12 cellular contexts compared by ENCODE assay signal in genomic region chr3:169954142-169954756, GRCh38. TPM values are rescaled to one million over a fixed set of nuclear protein-coding genes. Genes with fewer than 3 reads are reported as not detected.
A peak's percentile ranks its signal among the peaks of the same experiment; 100 is the strongest.
DNase-seq lines count a peak whose midpoint lies in the region; ATAC-seq and TF ChIP-seq lines count a peak whose summit lies in the region.
"Had no signal": no experiment of that assay in that cellular context is flagged by ENCODE, and none has a peak within 500 bp of the region (broad histone marks: within the 10 kb centered on the region; RNA-seq: fewer than 3 reads in every experiment).

No MANE protein-coding gene starts in this region.

- no peaks in the 10 kb centered on the region; the same call in 1 of the 2 replicates for H3F3A ChIP-seq in OCI-LY1 (ENCODE audit: insufficient read depth, low read length)

- no peak for TF ChIP-seq POLR2A in uterus (IDR thresholded peaks at IDR 0.05)

- no peaks in the 10 kb centered on the region for H3K9me2 ChIP-seq in OCI-LY1 (ENCODE audit: low read depth, low read length)

- H3K4me3 Mint-ChIP-seq in stimulated activated naive CD8-positive, alpha-beta T cell treated with anti-CD3 and anti-CD28 coated beads, Interleukin-15, amount 100 ng/mL, for 72 hours: no peak overlapping the region

- DNase-seq in stimulated activated naive CD8-positive, alpha-beta T cell treated with anti-CD3 and anti-CD28 coated beads, Interleukin-15, amount 100 ng/mL, for 72 hours: no peak
- DNase-seq in stimulated activated naive CD8-positive, alpha-beta T cell treated with anti-CD3 and anti-CD28 coated beads, Interleukin-15, Interleukin-2, amounts not matched to agents 100 U/mL and 50 U/mL, for 24 hours: no peak
- no peak for DNase-seq in uterus
- no peak for DNase-seq in NCI-H774 (lab: John Stamatoyannopoulos, UW)
- no peak for DNase-seq in activated CD8-positive, alpha-beta memory T cell treated with anti-CD3 and anti-CD28 coated beads for 24 hours
- DNase-seq: activated CD4-positive, alpha-beta T cell treated with anti-CD3 and anti-CD28 coated beads, Interleukin-2, amount 50 U/mL, for 1 hour; NCI-H226 had no signal

- no peaks in the 10 kb centered on the region for H3K27me3 ChIP-seq in OCI-LY1 (ENCODE audit: insufficient read depth, low read length)
- H3K27me3 ChIP-seq in uterus: no peaks in the 10 kb centered on the region
- H3K27me3 ChIP-seq: right atrium auricular region had no signal

- TF ChIP-seq CTCF in OCI-LY1 (IDR thresholded peaks at IDR 0.05; ENCODE audit: low read length): no peak
- TF ChIP-seq CTCF in uterus (IDR thresholded peaks at IDR 0.05): no peak

- H2AFZ ChIP-seq in OCI-LY1 (ENCODE audit: low read length): peak overlapping the region; percentile 17; the same call in 1 of the 2 replicates

- peak overlapping the region; percentile 61 for H3K9ac ChIP-seq in OCI-LY1 (ENCODE audit: low read length)

- no peaks in the 10 kb centered on the region for H3K9me3 ChIP-seq in OCI-LY1 (ENCODE audit: low read length)
- no peaks in the 10 kb centered on the region for H3K9me3 ChIP-seq in uterus
- H3K9me3 ChIP-seq: right atrium auricular region had no signal

- H3K9me3 Mint-ChIP-seq in stimulated activated naive CD8-positive, alpha-beta T cell treated with anti-CD3 and anti-CD28 coated beads, Interleukin-15, amount 100 ng/mL, for 72 hours: no peaks in the 10 kb centered on the region

- H3K27me3 Mint-ChIP-seq in stimulated activated naive CD8-positive, alpha-beta T cell treated with anti-CD3 and anti-CD28 coated beads, Interleukin-15, amount 100 ng/mL, for 72 hours: peaks cover 12% of the 10 kb centered on the region

- ATAC-seq in stimulated activated naive CD8-positive, alpha-beta T cell treated with anti-CD3 and anti-CD28 coated beads, Interleukin-15, amount 100 ng/mL, for 72 hours: peak; percentile 45
- no peak for ATAC-seq in stimulated activated naive CD8-positive, alpha-beta T cell treated with anti-CD3 and anti-CD28 coated beads, Interleukin-15, Interleukin-2, amounts not matched to agents 100 U/mL and 50 U/mL, for 24 hours
- ATAC-seq in HG02885 (IDR thresholded peaks at IDR 0.05; ENCODE audit: poor library complexity, unreplicated experiment) (peak; percentile 87), GM21367 (IDR thresholded peaks at IDR 0.05; ENCODE audit: unreplicated experiment) (no peak)

- H3K36me3 ChIP-seq in OCI-LY1 (ENCODE audit: insufficient read depth, low read length) (no peaks in the 10 kb centered on the region; the same call in 1 of the 2 replicates), uterus (no peaks in the 10 kb centered on the region)
- H3K36me3 ChIP-seq: right atrium auricular region had no signal

- H3K27ac Mint-ChIP-seq in stimulated activated naive CD8-positive, alpha-beta T cell treated with anti-CD3 and anti-CD28 coated beads, Interleukin-15, amount 100 ng/mL, for 72 hours: no peak overlapping the region

- H3K27ac ChIP-seq in OCI-LY1 (ENCODE audit: low read depth, low read length, poor library complexity, severe bottlenecking): peak overlapping the region; percentile 93
- H3K27ac ChIP-seq in uterus: peak overlapping the region; percentile 17 to 42
- H3K27ac ChIP-seq: right atrium auricular region had no signal

- H3K79me2 ChIP-seq in OCI-LY1 (ENCODE audit: insufficient read depth, low read length): no peaks in the 10 kb centered on the region

- peak overlapping the region; percentile 35 for H3K4me3 ChIP-seq in OCI-LY1 (ENCODE audit: low read depth, low read length, poor library complexity, severe bottlenecking)
- peak overlapping the region in 1 of 2 donors; percentile 3 for H3K4me3 ChIP-seq in uterus
- H3K4me3 ChIP-seq: right atrium auricular region had no signal

- H3K4me1 Mint-ChIP-seq in stimulated activated naive CD8-positive, alpha-beta T cell treated with anti-CD3 and anti-CD28 coated beads, Interleukin-15, amount 100 ng/mL, for 72 hours: peaks cover 14% of the 10 kb centered on the region

- peak overlapping the region; percentile 60 for H3K4me2 ChIP-seq in OCI-LY1 (ENCODE audit: low read length)

- H4K20me1 ChIP-seq in OCI-LY1 (ENCODE audit: insufficient read depth, low read length): no peaks in the 10 kb centered on the region

- H3K4me1 ChIP-seq in OCI-LY1 (ENCODE audit: insufficient read depth, low read length, severe bottlenecking) (peaks cover 56% of the 10 kb centered on the region), uterus (no peaks in the 10 kb centered on the region)
- H3K4me1 ChIP-seq: right atrium auricular region had no signal

- intact Hi-C loops in uterus (cut with DNase I; ENCODE audit: low total_unique reads): no loop called here

RNA-seq across cellular contexts. Expression of gene SEC62, which starts 12.4 kb away (rescaled TPM):
- 100 to 1,000 TPM in 1 of 4 donors, 10 to 100 TPM in 3; 20.0 to 195 (median 65.2) TPM for total RNA-seq in uterus

RNA-seq across cellular contexts. Expression of gene SAMD7, which starts 42.9 kb away (rescaled TPM):
- total RNA-seq in uterus: not detected
- total RNA-seq: right atrium auricular region, subcutaneous adipose tissue had no signal

Comparison
In these comparisons a context has a peak if more than half of its experiments do, and no peak if none do; other contexts are left out.
1. ATAC-seq: peak in stimulated activated naive CD8-positive, alpha-beta T cell treated with anti-CD3 and anti-CD28 coated beads, Interleukin-15, amount 100 ng/mL, for 72 hours (single experiment) and HG02885 (single experiment); none in stimulated activated naive CD8-positive, alpha-beta T cell treated with anti-CD3 and anti-CD28 coated beads, Interleukin-15, Interleukin-2, amounts not matched to agents 100 U/mL and 50 U/mL, for 24 hours (single experiment) and GM21367 (single experiment).